In the genomic region with DNA sequence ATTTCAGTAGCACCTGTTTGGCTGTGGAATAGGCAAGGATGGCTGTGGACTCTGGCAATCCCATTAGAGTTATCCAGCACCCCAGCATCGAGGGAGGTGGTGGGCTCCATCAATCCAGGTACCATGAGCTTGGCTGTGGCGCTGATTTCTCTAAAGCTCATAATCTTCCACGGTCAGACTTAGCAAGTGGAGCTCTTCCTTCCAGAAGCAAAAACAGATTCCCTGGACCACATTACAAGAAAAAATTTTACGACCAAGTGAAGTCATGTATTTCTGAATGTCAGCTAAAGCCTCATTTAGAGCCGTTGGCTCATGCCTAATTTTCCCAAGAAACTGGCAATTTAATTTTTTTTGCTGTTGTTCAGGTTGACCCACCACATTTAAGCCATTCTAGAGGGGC, we compare ENCODE assay signal across 17 cellular contexts.
A peak's percentile ranks its signal among the peaks of the same experiment; 100 is the strongest.
DNase-seq lines count a peak whose midpoint lies in the region; ATAC-seq lines count a peak whose summit lies in the region.
"Had no signal": no experiment of that assay in that cellular context is flagged by ENCODE, and none has a peak within 500 bp of the region (broad histone marks: within the 10 kb centered on the region; RNA-seq: fewer than 3 reads in every experiment).

No MANE protein-coding gene starts in this region.

- POLR2A ChIA-PET in T-cell (lab: Charles Lee) = interaction anchor here (0.5 to 2.2 kb wide), 5 partner anchors 11 to 13 kb away, joined by 3 to 26 read pairs (median 5); no protein-coding TSS in a partner anchor

- no peaks in the 10 kb centered on the region for H3K36me3 Mint-ChIP-seq in activated naive CD4-positive, alpha-beta T cell treated with anti-CD3 and anti-CD28 coated beads, Interleukin-2, amount 50 U/mL, for 24 hours
- H3K36me3 Mint-ChIP-seq in T-cell (no peaks in the 10 kb centered on the region), immature natural killer cell (no peaks in the 10 kb centered on the region)

- H3K9me3 Mint-ChIP-seq in activated naive CD4-positive, alpha-beta T cell treated with anti-CD3 and anti-CD28 coated beads, Interleukin-2, amount 50 U/mL, for 24 hours = no peaks in the 10 kb centered on the region
- H3K9me3 Mint-ChIP-seq in T-cell (no peaks in the 10 kb centered on the region), immature natural killer cell (no peaks in the 10 kb centered on the region)
- H3K9me3 Mint-ChIP-seq: H9 had no signal

- peak overlapping the region; percentile 91 for H3K27ac Mint-ChIP-seq in activated naive CD4-positive, alpha-beta T cell treated with anti-CD3 and anti-CD28 coated beads, Interleukin-2, amount 50 U/mL, for 24 hours
- H3K27ac Mint-ChIP-seq in T-cell (peak overlapping the region; percentile 96 to 98), immature natural killer cell (peak overlapping the region in 5 of 6 donors; percentile 5 to 100 (median 42))
- H3K27ac Mint-ChIP-seq: H9 had no signal

- no peaks in the 10 kb centered on the region for H3K27me3 Mint-ChIP-seq in activated naive CD4-positive, alpha-beta T cell treated with anti-CD3 and anti-CD28 coated beads, Interleukin-2, amount 50 U/mL, for 24 hours
- H3K27me3 Mint-ChIP-seq in T-cell (no peaks in the 10 kb centered on the region), immature natural killer cell (ENCODE audit: low read depth in 3 of 3) (peaks cover 4 to 19% (median 9%) of the 10 kb centered on the region in 3 donors)

- peak overlapping the region; percentile 26 for H3K4me3 Mint-ChIP-seq in activated naive CD4-positive, alpha-beta T cell treated with anti-CD3 and anti-CD28 coated beads, Interleukin-2, amount 50 U/mL, for 24 hours
- H3K4me3 Mint-ChIP-seq in T-cell = peak overlapping the region in 1 of 3 donors; percentile 75
- H3K4me3 Mint-ChIP-seq in immature natural killer cell = no peak overlapping the region
- H3K4me3 Mint-ChIP-seq: H9 had no signal

- H3K4me1 Mint-ChIP-seq in activated naive CD4-positive, alpha-beta T cell treated with anti-CD3 and anti-CD28 coated beads, Interleukin-2, amount 50 U/mL, for 24 hours = peaks cover 97% of the 10 kb centered on the region
- H3K4me1 Mint-ChIP-seq in T-cell (peaks cover 94 to 99% (median 98%) of the 10 kb centered on the region in 3 donors), immature natural killer cell (peaks cover 86 to 95% of the 10 kb centered on the region in 2 donors)

- ATAC-seq in T-cell (replicated peaks in 1 of 4) (no peak), HG02642 (IDR thresholded peaks at IDR 0.05; ENCODE audit: poor library complexity, unreplicated experiment) (no peak)
- ATAC-seq: Right ventricle myocardium inferior had no signal

- CTCF ChIA-PET in T-cell (lab: Charles Lee) = interaction anchor here in 1 of 2 donors (0.9 to 2.2 kb wide), 3 partner anchors 11 to 40 kb away, joined by 3 to 8 read pairs (median 6); no protein-coding TSS in a partner anchor

- DNase-seq in activated naive CD4-positive, alpha-beta T cell (lab: John Stamatoyannopoulos, UW) = no peak
- DNase-seq in T-cell (no peak), immature natural killer cell (no peak), NCI-H524 treated with DMSO at 0.1 percent for 48 hours (lab: John Stamatoyannopoulos, UW) (no peak), NCI-H510A treated with DMSO at 0.1 percent for 48 hours (lab: John Stamatoyannopoulos, UW) (no peak)
- DNase-seq: DMS153, GDM1, H9, IMR-90, MM.1S, NCI-H1105, NCI-H2081, NCI-H2171 treated with DMSO at 0.1 percent for 48 hours, NCI-H446 had no signal

Comparison
In these comparisons a context has a peak if more than half of its experiments do, and no peak if none do; other contexts are left out.
1. H3K27ac Mint-ChIP-seq: peak in every context shown above with its lines; median percentile 97 in T-cell; 91 in activated naive CD4-positive, alpha-beta T cell treated with anti-CD3 and anti-CD28 coated beads, Interleukin-2, amount 50 U/mL, for 24 hours; 42 in immature natural killer cell.